ENCODE assay signal across 15 cellular contexts in the genomic region with DNA sequence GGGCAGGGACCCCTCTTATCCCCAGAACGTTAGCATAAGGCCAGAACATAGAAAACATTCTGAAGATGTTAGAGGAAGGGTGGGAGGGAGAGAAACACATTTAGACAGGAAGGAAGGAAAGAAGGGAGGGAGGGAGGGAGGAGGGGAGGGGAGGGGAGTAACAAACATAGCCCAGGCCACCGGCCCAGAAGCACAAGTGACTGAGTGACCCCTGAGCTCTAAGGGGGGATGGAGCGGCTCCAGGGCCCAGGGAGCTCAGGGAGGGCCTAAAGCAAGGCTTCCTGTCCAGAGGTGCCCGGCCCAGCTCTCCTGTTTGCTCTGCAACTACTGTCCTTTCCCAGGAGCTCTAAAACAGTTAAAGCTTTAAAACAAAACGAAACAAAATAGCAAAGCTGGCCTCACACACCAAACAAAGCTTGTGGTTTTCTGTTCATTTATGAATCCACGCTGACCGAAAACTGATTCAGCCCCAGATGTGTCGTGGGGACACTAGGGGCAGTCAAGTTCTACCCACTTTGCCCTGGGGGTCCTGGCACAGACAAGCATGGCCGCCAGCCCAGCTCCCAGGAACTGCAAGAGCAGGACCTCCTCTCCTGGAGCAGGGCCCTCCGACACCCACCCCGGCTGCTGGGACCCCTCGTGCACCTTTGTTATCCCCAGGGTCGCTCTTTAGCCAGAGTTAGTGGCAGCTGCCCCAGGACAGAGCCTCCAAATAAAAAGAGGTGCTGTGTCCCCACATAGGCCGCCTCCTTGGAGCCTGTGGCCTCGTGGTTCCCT.
"Had no signal": no experiment of that assay in that cellular context is flagged by ENCODE, and none has a peak within 500 bp of the region (broad histone marks: within the 10 kb centered on the region; RNA-seq: fewer than 3 reads in every experiment).

No MANE protein-coding gene starts in this region.

- DNase-seq: activated CD4-positive, CD25-positive, alpha-beta regulatory T cell treated with anti-CD3 and anti-CD28 coated beads, Interleukin-2, amount 50 U/mL, for 72 hours; activated naive CD4-positive, alpha-beta T cell treated with Interleukin-2 at 50 U/mL for 16 hours; effector memory CD4-positive, alpha-beta T cell; foreskin melanocyte; head of caudate nucleus; stimulated activated CD4-positive, alpha-beta T cell treated with anti-CD3 and anti-CD28 coated beads, Interleukin-2, amount 100 ng/mL, for 48 hours; stimulated activated naive B cell treated with anti-CD40 and anti-IgM and Interleukin-4, amounts not matched to agents 10 μg/mL and 1 μg/mL and 100 μg/mL, for 72 hours; substantia nigra; T-helper 1 cell; T1000 had no signal

- H3K27ac Mint-ChIP-seq: dendritic cell treated with granulocyte-macrophage colony-stimulating factor and Interleukin-4, amounts not matched to agents 40 ng/mL and 50 ng/mL, for 4 days; stimulated activated naive B cell treated with anti-CD40 and anti-IgM and Interleukin-4, amounts not matched to agents 10 μg/mL and 1 μg/mL and 100 μg/mL, for 72 hours had no signal

- H3K4me3 Mint-ChIP-seq: dendritic cell treated with granulocyte-macrophage colony-stimulating factor and Interleukin-4, amounts not matched to agents 40 ng/mL and 50 ng/mL, for 4 days; stimulated activated naive B cell treated with anti-CD40 and anti-IgM and Interleukin-4, amounts not matched to agents 10 μg/mL and 1 μg/mL and 100 μg/mL, for 72 hours had no signal

- H3K4me1 ChIP-seq: parathyroid adenoma had no signal

- H3K9me3 ChIP-seq: tibial nerve had no signal

- H2AFZ ChIP-seq: parathyroid adenoma had no signal

- ATAC-seq: left lobe of liver; stimulated activated naive B cell treated with anti-CD40 and anti-IgM and Interleukin-4, amounts not matched to agents 10 μg/mL and 1 μg/mL and 100 μg/mL, for 72 hours had no signal

- H3K4me3 ChIP-seq: SK-N-MC, tibial nerve had no signal

- H3K36me3 Mint-ChIP-seq: stimulated activated naive B cell treated with anti-CD40 and anti-IgM and Interleukin-4, amounts not matched to agents 10 μg/mL and 1 μg/mL and 100 μg/mL, for 72 hours had no signal

- H3K27me3 ChIP-seq: tibial nerve had no signal

- H3K4me1 Mint-ChIP-seq: stimulated activated naive B cell treated with anti-CD40 and anti-IgM and Interleukin-4, amounts not matched to agents 10 μg/mL and 1 μg/mL and 100 μg/mL, for 72 hours had no signal

- H3K9ac ChIP-seq: parathyroid adenoma had no signal

- H3K27me3 Mint-ChIP-seq: dendritic cell treated with granulocyte-macrophage colony-stimulating factor and Interleukin-4, amounts not matched to agents 40 ng/mL and 50 ng/mL, for 4 days had no signal

- H3K27ac ChIP-seq: parathyroid adenoma, SK-N-MC, tibial nerve had no signal

- H3K79me2 ChIP-seq: parathyroid adenoma had no signal
